Comparison of ENCODE assay signal across 30 cellular contexts in genomic region chr12:91058821-91059220, GRCh38. TPM values are rescaled to one million over a fixed set of nuclear protein-coding genes. Genes with fewer than 3 reads are reported as not detected.
DNase-seq lines count a peak whose midpoint lies in the region; ATAC-seq, FAIRE-seq and TF ChIP-seq lines count a peak whose summit lies in the region.
"Had no signal": no experiment of that assay in that cellular context is flagged by ENCODE, and none has a peak within 500 bp of the region (broad histone marks: within the 10 kb centered on the region; RNA-seq: fewer than 3 reads in every experiment).

No MANE protein-coding gene starts in this region.

- FAIRE-seq in A549 (lab: Jason Lieb, UNC) = peak; percentile 49
- FAIRE-seq: D721Med, HTR-8/SVneo had no signal

- H4K20me1 ChIP-seq in hepatocyte (ENCODE audit: insufficient read depth, poor library complexity, severe bottlenecking) = no peaks in the 10 kb centered on the region

- H2AFZ ChIP-seq in hepatocyte = no peak overlapping the region
- H2AFZ ChIP-seq: GM23338 had no signal

- no peak for TF ChIP-seq EP300 in A549 (IDR thresholded peaks at IDR 0.05)

- no peaks in the 10 kb centered on the region for H3K9me3 ChIP-seq in A549
- no peaks in the 10 kb centered on the region for H3K9me3 ChIP-seq in adipocyte (ENCODE audit: control insufficient read depth, low read length)
- H3K9me3 ChIP-seq in hepatocyte (ENCODE audit: low read depth) = no peaks in the 10 kb centered on the region

- TF ChIP-seq CTCF in A549 (IDR thresholded peaks at IDR 0.05) (no peak), foreskin keratinocyte (conservative IDR thresholded peaks at IDR 0.05) (no peak), hepatocyte (IDR thresholded peaks at IDR 0.05; ENCODE audit: poor library complexity) (no peak)

- TF ChIP-seq RAD21 in A549 (conservative IDR thresholded peaks at IDR 0.05 in 1 of 2, IDR thresholded peaks at IDR 0.05 in 1 of 2) = no peak

- H3K79me2 ChIP-seq in hepatocyte = no peaks in the 10 kb centered on the region

- H3K4me3 ChIP-seq in A549 = no peak overlapping the region
- H3K4me3 ChIP-seq in adipocyte (ENCODE audit: low read length) = no peak overlapping the region
- no peak overlapping the region for H3K4me3 ChIP-seq in hepatocyte
- H3K4me3 ChIP-seq: GM23338 had no signal

- no peaks in the 10 kb centered on the region for H3K9me2 ChIP-seq in hepatocyte (replicated peaks; ENCODE audit: insufficient read depth)

- POLR2A ChIA-PET in A549 (lab: Yijun Ruan, JAX) = no interaction called here

- ATAC-seq in A549 (no peak), foreskin keratinocyte (peak; percentile 42), HG02571 (IDR thresholded peaks at IDR 0.05; ENCODE audit: unreplicated experiment) (no peak)
- ATAC-seq: GM23338, HCT116, Panc1 had no signal

- no peak for TF ChIP-seq POLR2A in A549 (IDR thresholded peaks at IDR 0.05; ENCODE audit: low read length)

- CTCF ChIA-PET in A549 (lab: Yijun Ruan, JAX) = no interaction called here

- H3K4me2 ChIP-seq in A549 (no peak overlapping the region), hepatocyte (no peak overlapping the region)
- H3K4me2 ChIP-seq: GM23338 had no signal

- no peak overlapping the region for H3K27ac ChIP-seq in A549
- H3K27ac ChIP-seq in foreskin keratinocyte = no peak overlapping the region
- H3K27ac ChIP-seq in hepatocyte = no peak overlapping the region
- H3K27ac ChIP-seq: C4-2B had no signal

- no peaks in the 10 kb centered on the region for H3K4me1 ChIP-seq in A549
- H3K4me1 ChIP-seq in adipocyte (ENCODE audit: control insufficient read depth, insufficient read depth, low read length) = peaks cover 8% of the 10 kb centered on the region
- H3K4me1 ChIP-seq in foreskin keratinocyte = no peaks in the 10 kb centered on the region
- H3K4me1 ChIP-seq in hepatocyte (ENCODE audit: insufficient read depth) = no peaks in the 10 kb centered on the region

- no peak overlapping the region for H3K9ac ChIP-seq in adipocyte (ENCODE audit: low read length)

- no peak for DNase-seq in A549 (ENCODE audit: low read depth in 1 of 2, low spot score in 1 of 2)
- peak; percentile 25 for DNase-seq in HCEC 1CT
- DNase-seq in adipocyte (ENCODE audit: low read depth) = peak; percentile 6
- DNase-seq in foreskin keratinocyte = peak in 1 of 2 donors; percentile 7
- no peak for DNase-seq in hepatocyte (ENCODE audit: low spot score)
- DNase-seq in GM19238 (ENCODE audit: insufficient read length, low spot score) = no peak
- no peak for DNase-seq in HUDEP-2 (lab: John Stamatoyannopoulos, UW; ENCODE audit: unreplicated experiment in 76 of 76)
- DNase-seq: 8988T; CD8-positive, alpha-beta memory T cell; DMS53; GF-D8; Karpas-422; MM.1S; NCI-H1048; NCI-H1436 treated with DMSO at 0.1 percent for 48 hours; NCI-H2029; NCI-H226; NCI-H510A treated with DMSO at 0.1 percent for 48 hours; NCI-H748 treated with DMSO at 0.1 percent for 48 hours; NK-92 treated with Interleukin-12 subunit alpha and Interleukin-12 subunit beta, amount 100 ng/mL, for 24 hours; SIG-M5; T-helper 1 cell had no signal

- 36% methylated on average over 1 of the region's 1 CpG for WGBS in A549 (ENCODE audit: missing lambda C conversion rate)
- WGBS in hepatocyte (ENCODE audit: low lambda C conversion rate, missing lambda C conversion rate) = 84% methylated on average over 1 of the region's 1 CpG

- H3K36me3 ChIP-seq in adipocyte (ENCODE audit: control insufficient read depth, insufficient read depth, low read length, severe bottlenecking) (no peaks in the 10 kb centered on the region), hepatocyte (replicated peaks; ENCODE audit: insufficient read depth, low read depth) (no peaks in the 10 kb centered on the region)

- H3K27me3 ChIP-seq in adipocyte (replicated peaks; ENCODE audit: control insufficient read depth, insufficient read depth, low read length) (no peaks in the 10 kb centered on the region), foreskin keratinocyte (no peaks in the 10 kb centered on the region), hepatocyte (no peaks in the 10 kb centered on the region)

TF ChIP-seq in A549, 52 proteins besides CTCF, POLR2A, EP300 and RAD21:
- no peak for TF ChIP-seq GATA3 (IDR thresholded peaks at IDR 0.05; ENCODE audit: borderline replicate concordance)

RNA-seq across cellular contexts. Expression of gene KERA, which starts 1.0 kb away (rescaled TPM):
- polyA plus RNA-seq in A549 (2011; rRNA removed) = not detected in 2 replicates
- polyA plus RNA-seq in A549 (2012; cell fraction: cytosol; rRNA removed) = not detected in 2 replicates
- polyA plus RNA-seq in A549 (2012; cell fraction: nucleus; rRNA removed) = not detected in 2 replicates
- not detected in 3 replicates for polyA plus RNA-seq in A549 (2017; fragmentation: RNase III; extraction: RNeasy Plus Mini Kit Qiagen cat#74134 plus additional on column Dnase treatment)
- not detected in 2 replicates for polyA minus RNA-seq in A549 (2011; rRNA and poly(A)+ RNA removed)
- total RNA-seq in foreskin keratinocyte = not detected in 2 replicates
- not detected in 2 replicates for polyA plus RNA-seq in foreskin keratinocyte
- total RNA-seq in hepatocyte = 0.10 TPM in 1 of 2 replicates, not detected in the other
- polyA plus RNA-seq in hepatocyte = 0.34 and 0.97 TPM in 2 replicates
- total RNA-seq: CD8-positive, alpha-beta memory T cell; GM23338 had no signal
- polyA plus RNA-seq: AG04450; CD8-positive, alpha-beta memory T cell; GM23338 had no signal

RNA-seq across cellular contexts. Expression of gene LUM, which starts 52.5 kb away (rescaled TPM):
- polyA plus RNA-seq in A549 (2011; rRNA removed) (1.9 and 2.4 TPM in 2 replicates), A549 (2017; fragmentation: RNase III; extraction: RNeasy Plus Mini Kit Qiagen cat#74134 plus additional on column Dnase treatment) (0.58 to 1.2 TPM (median 0.84 TPM) in 3 replicates), foreskin keratinocyte (0.06 and 0.08 TPM in 2 replicates), hepatocyte (1,853 and 2,098 TPM in 2 replicates)
- polyA plus RNA-seq in A549 (2012; cell fraction: cytosol; rRNA removed) = 0.26 and 0.27 TPM in 2 replicates
- 0.37 and 0.65 TPM in 2 replicates for polyA plus RNA-seq in A549 (2012; cell fraction: nucleus; rRNA removed)
- 0.29 and 1.2 TPM in 2 replicates for polyA minus RNA-seq in A549 (2011; rRNA and poly(A)+ RNA removed)
- total RNA-seq in foreskin keratinocyte (0.07 TPM in 1 of 2 replicates, not detected in the other), hepatocyte (1,782 and 2,030 TPM in 2 replicates)
- total RNA-seq: CD8-positive, alpha-beta memory T cell; GM23338 had no signal
- polyA plus RNA-seq: CD8-positive, alpha-beta memory T cell had no signal

RNA-seq across cellular contexts. Expression of gene EPYC, which starts 54.0 kb away (rescaled TPM):
- polyA plus RNA-seq in A549 (2011; rRNA removed) (not detected in 2 replicates), A549 (2017; fragmentation: RNase III; extraction: RNeasy Plus Mini Kit Qiagen cat#74134 plus additional on column Dnase treatment) (not detected in 3 replicates), foreskin keratinocyte (not detected in 2 replicates), hepatocyte (0.40 and 0.55 TPM in 2 replicates)
- polyA plus RNA-seq in A549 (2012; cell fraction: cytosol; rRNA removed) = not detected in 2 replicates
- polyA plus RNA-seq in A549 (2012; cell fraction: nucleus; rRNA removed) = not detected in 2 replicates
- polyA minus RNA-seq in A549 (2011; rRNA and poly(A)+ RNA removed) = not detected in 2 replicates
- total RNA-seq in foreskin keratinocyte (not detected in 2 replicates), hepatocyte (0.27 and 0.92 TPM in 2 replicates)
- total RNA-seq: CD8-positive, alpha-beta memory T cell; GM23338 had no signal
- polyA plus RNA-seq: CD8-positive, alpha-beta memory T cell; GM23338 had no signal

Comparison
In these comparisons a context has a peak if more than half of its experiments do, and no peak if none do; other contexts are left out.
1. DNase-seq: peak in HCEC 1CT (single experiment) and adipocyte (single experiment); none in A549 (0 of 2), hepatocyte (single experiment), GM19238 (single experiment) and HUDEP-2 (0 of 76).
2. RNA of gene LUM, which starts 52.5 kb away (polyA plus RNA-seq): 1,853 to 2,098 TPM in hepatocyte; 0.26 to 2.4 TPM in A549 and 0.06 to 0.08 TPM in foreskin keratinocyte; every median in the first group is over 100 times any median in the second.